Comparison of ENCODE assay signal across 8 cellular contexts in the genomic region with DNA sequence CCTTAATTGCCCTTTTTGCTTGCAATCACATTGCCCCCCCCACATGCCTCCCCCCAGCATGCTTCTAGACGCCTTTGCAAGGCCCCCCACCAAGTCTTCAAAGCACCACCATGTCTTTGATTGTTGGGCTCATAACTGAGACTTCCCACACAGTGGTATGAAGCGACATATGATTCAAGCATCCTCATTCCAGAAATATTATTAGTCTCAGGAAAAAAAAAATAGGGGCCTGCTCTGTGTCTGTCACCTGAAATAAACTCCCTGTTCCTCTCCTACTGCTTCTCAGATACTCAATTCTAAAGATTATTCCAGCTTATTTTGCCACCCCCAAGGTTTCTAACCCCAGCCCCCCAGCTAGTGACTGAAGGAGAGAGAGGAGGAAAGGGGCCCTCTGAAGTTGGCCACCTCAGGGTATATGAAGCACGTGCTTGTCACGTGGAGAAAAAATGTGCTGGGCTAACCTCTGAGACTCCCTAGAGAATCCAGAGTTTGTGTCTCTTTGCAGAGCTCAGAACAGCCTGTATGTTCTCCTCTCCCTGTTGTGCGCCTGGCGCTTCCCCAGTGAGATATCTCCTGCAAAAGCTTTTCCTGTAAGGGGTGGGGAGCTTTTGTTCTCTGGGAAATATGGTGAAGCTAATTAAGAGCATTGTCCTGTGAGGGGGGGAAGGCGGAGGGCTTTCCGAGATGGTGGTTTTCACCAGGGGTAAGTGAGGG. TPM values are rescaled to one million over a fixed set of nuclear protein-coding genes. Genes with fewer than 3 reads are reported as not detected.
DNase-seq lines count a peak whose midpoint lies in the region; ATAC-seq and TF ChIP-seq lines count a peak whose summit lies in the region.

No MANE protein-coding gene starts in this region.

- peak in 1 of 2 donors; percentile 9 for TF ChIP-seq RAD21 in liver (IDR thresholded peaks at IDR 0.05)

- peaks cover 2 to 22% (median 9%) of the 10 kb centered on the region in 4 donors for H3K4me1 ChIP-seq in liver (ENCODE audit: control insufficient read depth in 4 of 4, insufficient read depth in 4 of 4, low read length in 3 of 4)
- H3K4me1 ChIP-seq in thyroid gland = peaks cover 0 to 29% of the 10 kb centered on the region in 2 donors

- TF ChIP-seq POLR2A in NB4 (IDR thresholded peaks at IDR 0.05; ENCODE audit: extremely low read depth, insufficient read length) (no peak), thyroid gland (IDR thresholded peaks at IDR 0.05) (no peak)

- H3K36me3 ChIP-seq in liver (ENCODE audit: control insufficient read depth in 4 of 4, insufficient read depth in 3 of 4, low read depth in 1 of 4, low read length in 3 of 4) (no peaks in the 10 kb centered on the region), thyroid gland (no peaks in the 10 kb centered on the region)

- H3K27me3 ChIP-seq in liver (ENCODE audit: control insufficient read depth in 4 of 4, insufficient read depth in 4 of 4, low read length in 3 of 4) (no peaks in the 10 kb centered on the region), thyroid gland (no peaks in the 10 kb centered on the region)

- no peak for TF ChIP-seq CTCF in NB4 (IDR thresholded peaks at IDR 0.05; ENCODE audit: low read depth, low read length)
- TF ChIP-seq CTCF in liver (IDR thresholded peaks at IDR 0.05; ENCODE audit: low read depth, low read length, missing input control) = no peak
- TF ChIP-seq CTCF in thyroid gland (IDR thresholded peaks at IDR 0.05) = no peak

- intact Hi-C loops in thyroid gland (cut with DNase I) = no loop called here

- WGBS in liver = 66% methylated on average over 8 of the region's 8 CpGs
- WGBS in thyroid gland, 2 donors = 62 to 64% methylated on average over 8 of the region's 8 CpGs

- DNase-seq in NB4 (ENCODE audit: low read depth) (peak; percentile 64), dermis blood vessel endothelial cell (peak; percentile 73), thyroid gland (peak in 1 of 2 donors; percentile 29), HT-29 (ENCODE audit: low spot score) (no peak)

- ATAC-seq in GM21825 (IDR thresholded peaks at IDR 0.05; ENCODE audit: unreplicated experiment) = no peak
- ATAC-seq in GM19452 (IDR thresholded peaks at IDR 0.05; ENCODE audit: unreplicated experiment) = no peak
- no peak for ATAC-seq in GM21526 (IDR thresholded peaks at IDR 0.05; ENCODE audit: low FRiP score, unreplicated experiment)

- no peak overlapping the region for H3K4me3 ChIP-seq in NB4 (ENCODE audit: low read depth, low read length)
- no peak overlapping the region for H3K4me3 ChIP-seq in liver (ENCODE audit: low read depth in 1 of 3, low read length in 3 of 3)
- H3K4me3 ChIP-seq in thyroid gland (replicated peaks in 1 of 3) = no peak overlapping the region

- no peaks in the 10 kb centered on the region for H3K9me3 ChIP-seq in liver (ENCODE audit: control insufficient read depth in 4 of 4, low read length in 3 of 4)
- H3K9me3 ChIP-seq in thyroid gland = no peaks in the 10 kb centered on the region

- H3K27ac ChIP-seq in liver (ENCODE audit: low read depth in 1 of 2, low read length in 2 of 2) = peak overlapping the region; percentile 48
- H3K27ac ChIP-seq in thyroid gland = peak overlapping the region; percentile 53 to 63 (median 60)

- no peak overlapping the region for H3K9ac ChIP-seq in liver (ENCODE audit: low read depth in 1 of 2, low read length in 2 of 2)

TF ChIP-seq in liver, 16 proteins besides CTCF, POLR2A, EP300 and RAD21:
- TF ChIP-seq RXRA (IDR thresholded peaks at IDR 0.05) = peak in 1 of 2 donors; percentile 2
- TF ChIP-seq, protein P1, sequence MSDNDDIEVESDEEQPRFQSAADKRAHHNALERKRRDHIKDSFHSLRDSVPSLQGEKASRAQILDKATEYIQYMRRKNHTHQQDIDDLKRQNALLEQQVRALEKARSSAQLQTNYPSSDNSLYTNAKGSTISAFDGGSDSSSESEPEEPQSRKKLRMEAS (IDR thresholded peaks at IDR 0.05) = no peak
- TF ChIP-seq, protein P2, sequence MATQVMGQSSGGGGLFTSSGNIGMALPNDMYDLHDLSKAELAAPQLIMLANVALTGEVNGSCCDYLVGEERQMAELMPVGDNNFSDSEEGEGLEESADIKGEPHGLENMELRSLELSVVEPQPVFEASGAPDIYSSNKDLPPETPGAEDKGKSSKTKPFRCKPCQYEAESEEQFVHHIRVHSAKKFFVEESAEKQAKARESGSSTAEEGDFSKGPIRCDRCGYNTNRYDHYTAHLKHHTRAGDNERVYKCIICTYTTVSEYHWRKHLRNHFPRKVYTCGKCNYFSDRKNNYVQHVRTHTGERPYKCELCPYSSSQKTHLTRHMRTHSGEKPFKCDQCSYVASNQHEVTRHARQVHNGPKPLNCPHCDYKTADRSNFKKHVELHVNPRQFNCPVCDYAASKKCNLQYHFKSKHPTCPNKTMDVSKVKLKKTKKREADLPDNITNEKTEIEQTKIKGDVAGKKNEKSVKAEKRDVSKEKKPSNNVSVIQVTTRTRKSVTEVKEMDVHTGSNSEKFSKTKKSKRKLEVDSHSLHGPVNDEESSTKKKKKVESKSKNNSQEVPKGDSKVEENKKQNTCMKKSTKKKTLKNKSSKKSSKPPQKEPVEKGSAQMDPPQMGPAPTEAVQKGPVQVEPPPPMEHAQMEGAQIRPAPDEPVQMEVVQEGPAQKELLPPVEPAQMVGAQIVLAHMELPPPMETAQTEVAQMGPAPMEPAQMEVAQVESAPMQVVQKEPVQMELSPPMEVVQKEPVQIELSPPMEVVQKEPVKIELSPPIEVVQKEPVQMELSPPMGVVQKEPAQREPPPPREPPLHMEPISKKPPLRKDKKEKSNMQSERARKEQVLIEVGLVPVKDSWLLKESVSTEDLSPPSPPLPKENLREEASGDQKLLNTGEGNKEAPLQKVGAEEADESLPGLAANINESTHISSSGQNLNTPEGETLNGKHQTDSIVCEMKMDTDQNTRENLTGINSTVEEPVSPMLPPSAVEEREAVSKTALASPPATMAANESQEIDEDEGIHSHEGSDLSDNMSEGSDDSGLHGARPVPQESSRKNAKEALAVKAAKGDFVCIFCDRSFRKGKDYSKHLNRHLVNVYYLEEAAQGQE (IDR thresholded peaks at IDR 0.05) = no peak
- TF ChIP-seq, protein P3, sequence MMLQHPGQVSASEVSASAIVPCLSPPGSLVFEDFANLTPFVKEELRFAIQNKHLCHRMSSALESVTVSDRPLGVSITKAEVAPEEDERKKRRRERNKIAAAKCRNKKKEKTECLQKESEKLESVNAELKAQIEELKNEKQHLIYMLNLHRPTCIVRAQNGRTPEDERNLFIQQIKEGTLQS (IDR thresholded peaks at IDR 0.05) = no peak
- TF ChIP-seq TAF1 (conservative IDR thresholded peaks at IDR 0.05) = peak; percentile 46
- TF ChIP-seq NR2F2 (IDR thresholded peaks at IDR 0.05) = peak; percentile 82
- TF ChIP-seq, protein P4, sequence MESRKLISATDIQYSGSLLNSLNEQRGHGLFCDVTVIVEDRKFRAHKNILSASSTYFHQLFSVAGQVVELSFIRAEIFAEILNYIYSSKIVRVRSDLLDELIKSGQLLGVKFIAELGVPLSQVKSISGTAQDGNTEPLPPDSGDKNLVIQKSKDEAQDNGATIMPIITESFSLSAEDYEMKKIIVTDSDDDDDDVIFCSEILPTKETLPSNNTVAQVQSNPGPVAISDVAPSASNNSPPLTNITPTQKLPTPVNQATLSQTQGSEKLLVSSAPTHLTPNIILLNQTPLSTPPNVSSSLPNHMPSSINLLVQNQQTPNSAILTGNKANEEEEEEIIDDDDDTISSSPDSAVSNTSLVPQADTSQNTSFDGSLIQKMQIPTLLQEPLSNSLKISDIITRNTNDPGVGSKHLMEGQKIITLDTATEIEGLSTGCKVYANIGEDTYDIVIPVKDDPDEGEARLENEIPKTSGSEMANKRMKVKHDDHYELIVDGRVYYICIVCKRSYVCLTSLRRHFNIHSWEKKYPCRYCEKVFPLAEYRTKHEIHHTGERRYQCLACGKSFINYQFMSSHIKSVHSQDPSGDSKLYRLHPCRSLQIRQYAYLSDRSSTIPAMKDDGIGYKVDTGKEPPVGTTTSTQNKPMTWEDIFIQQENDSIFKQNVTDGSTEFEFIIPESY (IDR thresholded peaks at IDR 0.05) = no peak
- peak; percentile 23 for TF ChIP-seq SP1 (IDR thresholded peaks at IDR 0.05)

RNA-seq across cellular contexts. Expression of a gene that starts 35.9 kb away (rescaled TPM):
- total RNA-seq in dermis blood vessel endothelial cell (32.2 and 35.4 TPM in 2 replicates), liver (1 to 10 TPM; 6.0 to 8.1 TPM), thyroid gland (10 to 100 TPM; 17.9 to 27.3 (median 23.5) TPM)
- 1 to 10 TPM; 1.8 to 2.2 TPM for polyA plus RNA-seq in liver
- total RNA-seq in HT-29 (2014; rRNA removed; shearing (Covaris generic)) = 14.7 and 21.3 TPM in 2 replicates
